14 cellular contexts compared by ENCODE assay signal in the genomic region with DNA sequence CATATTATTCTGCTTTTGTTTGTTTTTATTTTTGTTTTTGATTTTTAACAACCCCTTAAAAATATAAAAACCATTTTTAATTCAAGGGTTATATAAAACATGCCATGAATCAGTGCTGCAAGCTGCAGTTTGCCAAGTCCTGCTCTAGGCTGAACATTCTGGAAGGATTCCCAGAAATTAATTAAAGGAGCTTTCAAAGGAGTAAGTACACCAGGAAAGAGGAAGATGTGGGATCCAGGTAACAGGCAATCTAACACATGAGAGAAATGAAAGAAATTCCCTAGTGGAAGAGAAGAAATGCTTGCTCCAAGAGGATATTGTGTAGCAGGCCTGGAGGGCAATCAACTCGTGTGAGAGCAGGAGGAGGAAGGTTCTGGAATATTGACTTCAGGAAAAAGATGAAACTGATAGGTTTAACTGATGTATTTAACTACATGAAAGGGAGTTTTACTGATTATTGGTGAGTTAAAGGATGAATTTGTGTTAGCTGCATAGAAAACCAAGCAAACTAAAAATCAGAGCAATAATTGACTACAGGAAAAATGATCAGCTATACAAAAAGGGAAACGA.
DNase-seq lines count a peak whose midpoint lies in the region; ATAC-seq, FAIRE-seq and TF ChIP-seq lines count a peak whose summit lies in the region.
"Had no signal": no experiment of that assay in that cellular context is flagged by ENCODE, and none has a peak within 500 bp of the region (broad histone marks: within the 10 kb centered on the region; RNA-seq: fewer than 3 reads in every experiment).

No MANE protein-coding gene starts in this region.

- no peaks in the 10 kb centered on the region for H4K20me1 ChIP-seq in SK-N-SH (ENCODE audit: insufficient read depth)

- no peak overlapping the region for H3K9ac ChIP-seq in SK-N-SH
- H3K9ac ChIP-seq in mesendoderm (ENCODE audit: low read length) = no peak overlapping the region

- TF ChIP-seq RAD21 in SK-N-SH (IDR thresholded peaks at IDR 0.05; ENCODE audit: low read length) = no peak

- no peaks in the 10 kb centered on the region for H3K9me2 ChIP-seq in SK-N-SH

- no peak overlapping the region for H2BK120ac ChIP-seq in mesendoderm (ENCODE audit: low read depth, low read length)

- H2AK5ac ChIP-seq in mesendoderm (ENCODE audit: low read length) = no peak overlapping the region

- H3K27me3 ChIP-seq in SK-N-SH (ENCODE audit: insufficient read depth) = no peaks in the 10 kb centered on the region
- H3K27me3 ChIP-seq in mesendoderm (ENCODE audit: insufficient read depth, low read length, poor library complexity) = no peaks in the 10 kb centered on the region
- H3K27me3 ChIP-seq: esophagus squamous epithelium, ovary had no signal

- no peaks in the 10 kb centered on the region for H3K9me3 ChIP-seq in SK-N-SH
- H3K9me3 ChIP-seq: esophagus squamous epithelium, HAP-1, ovary had no signal

- POLR2A ChIA-PET in SK-N-SH (lab: Yijun Ruan, JAX) = no interaction called here

- no peak overlapping the region for H2BK15ac ChIP-seq in mesendoderm (replicated peaks; ENCODE audit: low read depth)

- H3K56ac ChIP-seq in mesendoderm (ENCODE audit: low read length) = no peak overlapping the region

- H3K79me2 ChIP-seq in SK-N-SH (ENCODE audit: insufficient read depth) (no peaks in the 10 kb centered on the region), mesendoderm (ENCODE audit: control insufficient read depth, insufficient read depth, low read length) (no peaks in the 10 kb centered on the region)

- H3F3A ChIP-seq in SK-N-SH (replicated peaks; ENCODE audit: insufficient read depth) = peaks cover 14% of the 10 kb centered on the region

- no peak overlapping the region for H2BK5ac ChIP-seq in mesendoderm (ENCODE audit: low read length)

- no peak overlapping the region for H2AFZ ChIP-seq in SK-N-SH (ENCODE audit: low read depth)

- H3K36me3 ChIP-seq in SK-N-SH (replicated peaks in 1 of 2; ENCODE audit: control insufficient read depth in 1 of 2, insufficient read depth in 2 of 2, low read length in 1 of 2) (no peaks in the 10 kb centered on the region), mesendoderm (ENCODE audit: control insufficient read depth, insufficient read depth, low read length) (no peaks in the 10 kb centered on the region)
- H3K36me3 ChIP-seq: esophagus squamous epithelium, HAP-1, ovary had no signal

- H3K79me1 ChIP-seq in mesendoderm (ENCODE audit: low read length) = no peaks in the 10 kb centered on the region

- DNase-seq in H54 (ENCODE audit: insufficient read length, low spot score) (no peak), SK-N-SH (no peak), epithelial cell of prostate (ENCODE audit: low read depth, low spot score) (no peak), omental fat pad (ENCODE audit: low spot score) (no peak), mesendoderm (no peak)
- DNase-seq in NK-92 treated with Interleukin-12 subunit alpha and Interleukin-12 subunit beta, amount 100 ng/mL, for 24 hours (lab: John Stamatoyannopoulos, UW) = no peak
- DNase-seq in stimulated activated CD4-positive, alpha-beta T cell treated with anti-CD3 and anti-CD28 coated beads, Interleukin-4, amount 100 ng/mL, for 4 hours = no peak
- DNase-seq: Caco-2; esophagus squamous epithelium; immature natural killer cell; ovary; stimulated activated CD4-positive, alpha-beta T cell treated with anti-CD3 and anti-CD28 coated beads, Interleukin-2, amount 100 ng/mL, for 48 hours had no signal

- 90% methylated on average over 2 of the region's 2 CpGs for WGBS in SK-N-SH (ENCODE audit: low lambda C conversion rate)
- WGBS in mesendoderm (ENCODE audit: extremely low coverage, insufficient coverage, low lambda C conversion rate) = no CpG with 5 or more reads among the region's 2 CpGs

- no peak for TF ChIP-seq POLR2A in H54 (IDR thresholded peaks at IDR 0.05; ENCODE audit: low read depth, low read length)

- no peak for TF ChIP-seq EP300 in SK-N-SH (IDR thresholded peaks at IDR 0.05; ENCODE audit: borderline replicate concordance in 1 of 2, low read depth in 1 of 2, low read length in 1 of 2)

- CTCF ChIA-PET in SK-N-SH (lab: Yijun Ruan, JAX) = no interaction called here

- peak; percentile 83 for FAIRE-seq in H54 (lab: Jason Lieb, UNC)
- FAIRE-seq: GM12891 had no signal

- H3K4me3 ChIP-seq in SK-N-SH (ENCODE audit: low read depth in 2 of 2, low read length in 1 of 2) (no peak overlapping the region), mesendoderm (ENCODE audit: low read length) (no peak overlapping the region)
- H3K4me3 ChIP-seq: esophagus squamous epithelium, HAP-1, ovary had no signal

- no peak overlapping the region for H3K23ac ChIP-seq in mesendoderm (ENCODE audit: low read length)

- H3K4ac ChIP-seq in mesendoderm (ENCODE audit: low read depth, low read length) = no peak overlapping the region

- H3K4me2 ChIP-seq in SK-N-SH (no peak overlapping the region), mesendoderm (ENCODE audit: low read length) (no peak overlapping the region)

- no peak overlapping the region for H4K8ac ChIP-seq in mesendoderm (ENCODE audit: low read depth, low read length)

- peak; percentile 56 for ATAC-seq in omental fat pad (ENCODE audit: low FRiP score)

- no peak overlapping the region for H4K5ac ChIP-seq in mesendoderm (ENCODE audit: low read length)

- no peak overlapping the region for H3K18ac ChIP-seq in mesendoderm (ENCODE audit: low read length)

- H3K4me1 ChIP-seq in SK-N-SH (ENCODE audit: control insufficient read depth in 1 of 2, insufficient read depth in 2 of 2, low read depth in 1 of 2, low read length in 1 of 2) (peaks cover 0 to 18% of the 10 kb centered on the region in 2 experiments; a peak in 3 of 4 replicates), mesendoderm (ENCODE audit: control insufficient read depth, low read depth, low read length) (no peaks in the 10 kb centered on the region)
- H3K4me1 ChIP-seq: HAP-1 had no signal

- peak overlapping the region in 1 of 2 experiments; percentile 16; a peak in 2 of 4 replicates for H3K27ac ChIP-seq in SK-N-SH (ENCODE audit: low read depth in 2 of 2, low read length in 1 of 2)
- peak overlapping the region; percentile 64 for H3K27ac ChIP-seq in epithelial cell of prostate
- no peak overlapping the region for H3K27ac ChIP-seq in mesendoderm (ENCODE audit: low read depth, low read length)
- H3K27ac ChIP-seq: ovary had no signal

- TF ChIP-seq CTCF in SK-N-SH (IDR thresholded peaks at IDR 0.05) (no peak), omental fat pad (IDR thresholded peaks at IDR 0.05) (no peak)

TF ChIP-seq in SK-N-SH, 30 proteins besides CTCF, POLR2A, EP300 and RAD21:
- TF ChIP-seq NFIC (IDR thresholded peaks at IDR 0.05; ENCODE audit: borderline replicate concordance) (peak; percentile 68; the same call in 1 of the 2 replicates), CHD2 (IDR thresholded peaks at IDR 0.05; ENCODE audit: low read length, partially characterized antibody) (no peak), MXI1 (IDR thresholded peaks at IDR 0.05; ENCODE audit: low read depth, low read length) (no peak)
TF ChIP-seq in SK-N-SH: peak in this region for 1.
